8 cellular contexts compared by ENCODE assay signal in genomic region chr3:8441969-8442559, GRCh38. TPM values are rescaled to one million over a fixed set of nuclear protein-coding genes. Genes with fewer than 3 reads are reported as not detected.
DNase-seq lines count a peak whose midpoint lies in the region; ATAC-seq, FAIRE-seq and TF ChIP-seq lines count a peak whose summit lies in the region.

No MANE protein-coding gene starts in this region.

- 38 to 39% methylated on average over 8 of the region's 8 CpGs for WGBS in pancreas, 2 donors

- no peak overlapping the region for H3K4me3 ChIP-seq in AG10803 (ENCODE audit: low read length)
- H3K4me3 ChIP-seq in fibroblast of villous mesenchyme (ENCODE audit: low read depth, low read length), result no peak overlapping the region
- H3K4me3 ChIP-seq in pancreas, result no peak overlapping the region

- H3K27ac Mint-ChIP-seq in activated CD4-positive, alpha-beta memory T cell treated with anti-CD3 and anti-CD28 coated beads for 36 hours, result no peak overlapping the region

- CTCF ChIA-PET in activated CD4-positive, alpha-beta memory T cell treated with anti-CD3 and anti-CD28 coated beads for 36 hours (lab: Charles Lee), result interaction anchor here (0.8 to 2.1 kb wide), 5 partner anchors 27 to 183 kb away, joined by 3 to 10 read pairs (median 4); no protein-coding TSS in a partner anchor

- H3K9me3 Mint-ChIP-seq in activated CD4-positive, alpha-beta memory T cell treated with anti-CD3 and anti-CD28 coated beads for 36 hours, result no peaks in the 10 kb centered on the region

- no peaks in the 10 kb centered on the region for H3K36me3 Mint-ChIP-seq in activated CD4-positive, alpha-beta memory T cell treated with anti-CD3 and anti-CD28 coated beads for 36 hours

- no peak for FAIRE-seq in pancreas (lab: Jason Lieb, UNC)

- POLR2A ChIA-PET in activated CD4-positive, alpha-beta memory T cell treated with anti-CD3 and anti-CD28 coated beads for 36 hours (lab: Charles Lee), result no interaction called here

- peak; percentile 46 for ATAC-seq in GM19351 (IDR thresholded peaks at IDR 0.05; ENCODE audit: unreplicated experiment)
- peak in 3 of 4 donors; percentile 42 to 50 (median 48) for ATAC-seq in pancreas
- no peak for ATAC-seq in HG02642 (IDR thresholded peaks at IDR 0.05; ENCODE audit: poor library complexity, unreplicated experiment)
- no peak for ATAC-seq in GM18909 (IDR thresholded peaks at IDR 0.05; ENCODE audit: poor library complexity, unreplicated experiment)

- H3K4me1 ChIP-seq in pancreas, result peaks cover 17 to 35% (median 30%) of the 10 kb centered on the region in 3 donors

- H3K36me3 ChIP-seq in pancreas, result no peaks in the 10 kb centered on the region

- no peak overlapping the region for H3K4me3 Mint-ChIP-seq in activated CD4-positive, alpha-beta memory T cell treated with anti-CD3 and anti-CD28 coated beads for 36 hours

- H3K27me3 Mint-ChIP-seq in activated CD4-positive, alpha-beta memory T cell treated with anti-CD3 and anti-CD28 coated beads for 36 hours, result peaks cover 1% of the 10 kb centered on the region

- no peaks in the 10 kb centered on the region for H3K27me3 ChIP-seq in pancreas

- DNase-seq in AG10803 (ENCODE audit: low read depth), result peak; percentile 83
- peak; percentile 47 for DNase-seq in SHP77 treated with DMSO at 0.1 percent for 48 hours (lab: John Stamatoyannopoulos, UW)
- peak; percentile 80 for DNase-seq in fibroblast of villous mesenchyme (ENCODE audit: low read depth)
- peak in 3 of 6 donors; percentile 10 to 41 (median 20) for DNase-seq in pancreas
- DNase-seq in activated CD4-positive, alpha-beta memory T cell treated with anti-CD3 and anti-CD28 coated beads for 36 hours, result no peak

- H3K9me3 ChIP-seq in pancreas, result no peaks in the 10 kb centered on the region

- no peak overlapping the region for H3K27ac ChIP-seq in pancreas

- TF ChIP-seq CTCF in AG10803 (conservative IDR thresholded peaks at IDR 0.05; ENCODE audit: low read length) (peak; percentile 88), fibroblast of villous mesenchyme (IDR thresholded peaks at IDR 0.05; ENCODE audit: insufficient read depth, low read depth, low read length) (peak; percentile 86), pancreas (IDR thresholded peaks at IDR 0.05) (peak; percentile 54 to 70 (median 62))

- intact Hi-C loops in pancreas (cut with DNase I), result loop anchor here in 1 of 3 donors (5.0 to 10.0 kb wide), 2 partner anchors 63 to 180 kb away; partner anchors contain the start of gene LMCD1
- intact Hi-C loops in activated CD4-positive, alpha-beta memory T cell treated with anti-CD3 and anti-CD28 coated beads for 36 hours (cut with micrococcal nuclease), result loop anchor here (1.0 to 5.0 kb wide), 2 partner anchors 165 to 181 kb away; no protein-coding TSS in a partner anchor

- no peaks in the 10 kb centered on the region for H3K4me1 Mint-ChIP-seq in activated CD4-positive, alpha-beta memory T cell treated with anti-CD3 and anti-CD28 coated beads for 36 hours (ENCODE audit: low read depth)

RNA-seq across cellular contexts. Expression of gene LMCD1, which starts 59.6 kb away (rescaled TPM):
- 95.0 and 170 TPM in 2 replicates for total RNA-seq in fibroblast of villous mesenchyme
- total RNA-seq in pancreas, result 10 to 100 TPM; 14.4 to 32.0 (median 17.4) TPM
- polyA plus RNA-seq in pancreas, result 10 to 100 TPM; 14.0 to 39.4 TPM
- 1 to 10 TPM; 3.5 to 3.8 TPM for total RNA-seq in activated CD4-positive, alpha-beta memory T cell treated with anti-CD3 and anti-CD28 coated beads for 36 hours

Comparison
In these comparisons a context has a peak if more than half of its experiments do, and no peak if none do; other contexts are left out.
1. ATAC-seq: peak in GM19351 (single experiment) and pancreas (3 of 4); none in HG02642 (single experiment) and GM18909 (single experiment).
2. Peak in every context shown above with its lines, with median percentiles within 50 percentile points of each other: CTCF ChIP-seq.